ENCODE assay signal across 8 cellular contexts in genomic region chr5:140563554-140563953, GRCh38. TPM values are rescaled to one million over a fixed set of nuclear protein-coding genes. Genes with fewer than 3 reads are reported as not detected.
DNase-seq lines count a peak whose midpoint lies in the region; ATAC-seq and TF ChIP-seq lines count a peak whose summit lies in the region.

No MANE protein-coding gene starts in this region.

- H3K27ac ChIP-seq in CD8-positive, alpha-beta T cell (ENCODE audit: low read depth, low read length): peak overlapping the region; percentile 73
- peak overlapping the region; percentile 84 for H3K27ac ChIP-seq in osteoblast (ENCODE audit: low read depth, low read length)

- H3K27me3 Mint-ChIP-seq in CD8-positive, alpha-beta T cell (ENCODE audit: low read depth): no peaks in the 10 kb centered on the region

- CTCF ChIA-PET in CD8-positive, alpha-beta T cell (lab: Charles Lee): interaction anchor here (0.8 to 0.9 kb wide), 2 partner anchors 13 to 75 kb away, joined by 3 read pairs; no protein-coding TSS in a partner anchor

- peak overlapping the region; percentile 56 for H2AFZ ChIP-seq in osteoblast (ENCODE audit: low read length)

- POLR2A ChIA-PET in CD8-positive, alpha-beta T cell (lab: Charles Lee): interaction anchor here (0.7 to 2.8 kb wide), 5 partner anchors 10 to 84 kb away, joined by 3 to 26 read pairs (median 4); partner anchors contain the start of genes CD14, EIF4EBP3, IK and NDUFA2

- peaks cover 23% of the 10 kb centered on the region for H3K4me1 ChIP-seq in CD8-positive, alpha-beta T cell (ENCODE audit: insufficient read depth, low read length)
- H3K4me1 ChIP-seq in NT2/D1 (ENCODE audit: insufficient read depth, insufficient read length) (peaks cover 9% of the 10 kb centered on the region), endocrine pancreas (ENCODE audit: control insufficient read depth, insufficient read depth, low read length) (peaks cover 8% of the 10 kb centered on the region), osteoblast (ENCODE audit: insufficient read depth, low read length) (peaks cover 20% of the 10 kb centered on the region)

- H3K27ac Mint-ChIP-seq in CD8-positive, alpha-beta T cell: peak overlapping the region; percentile 94

- H3K9ac ChIP-seq in NT2/D1 (ENCODE audit: insufficient read length, low read depth) (peak overlapping the region; percentile 90), endocrine pancreas (ENCODE audit: control insufficient read depth, insufficient read depth, low read length) (peak overlapping the region; percentile 91)

- H4K20me1 ChIP-seq in osteoblast (ENCODE audit: insufficient read depth, low read length): no peaks in the 10 kb centered on the region

- peak overlapping the region; percentile 52 for H3K4me3 ChIP-seq in CD8-positive, alpha-beta T cell (ENCODE audit: low read depth, low read length)
- H3K4me3 ChIP-seq in NT2/D1 (ENCODE audit: insufficient read length, low read depth): peak overlapping the region; percentile 85
- H3K4me3 ChIP-seq in endocrine pancreas (ENCODE audit: control insufficient read depth, insufficient read depth, low read length): peak overlapping the region; percentile 76
- peak overlapping the region; percentile 89 for H3K4me3 ChIP-seq in osteoblast (ENCODE audit: insufficient read depth, low read length)

- peak overlapping the region; percentile 92 for H3K4me2 ChIP-seq in osteoblast (ENCODE audit: insufficient read depth, low read length)

- no peaks in the 10 kb centered on the region for H3K9me3 ChIP-seq in CD8-positive, alpha-beta T cell (ENCODE audit: low read length)
- H3K9me3 ChIP-seq in NT2/D1 (ENCODE audit: insufficient read depth, low read length) (no peaks in the 10 kb centered on the region), endocrine pancreas (ENCODE audit: control insufficient read depth, low read length) (no peaks in the 10 kb centered on the region), osteoblast (ENCODE audit: low read depth, low read length) (no peaks in the 10 kb centered on the region)

- H3K4me1 Mint-ChIP-seq in CD8-positive, alpha-beta T cell (ENCODE audit: low read depth): peaks cover 53% of the 10 kb centered on the region

- DNase-seq in CD8-positive, alpha-beta T cell: no peak
- DNase-seq in NT2/D1 (ENCODE audit: low read depth, low spot score) (no peak), osteoblast (ENCODE audit: insufficient read length, low spot score, missing footprints) (peak; percentile 8), NCI-H2107 treated with DMSO at 0.1 percent for 48 hours (lab: John Stamatoyannopoulos, UW; ENCODE audit: unreplicated experiment) (no peak), retina (no peak), NCI-H2196 treated with DMSO at 0.1 percent for 48 hours (lab: John Stamatoyannopoulos, UW; ENCODE audit: unreplicated experiment) (no peak)

- H3K9me3 Mint-ChIP-seq in CD8-positive, alpha-beta T cell: no peaks in the 10 kb centered on the region

- ATAC-seq in CD8-positive, alpha-beta T cell: no peak
- no peak for ATAC-seq in GM19463 (IDR thresholded peaks at IDR 0.05; ENCODE audit: unreplicated experiment)

- H3K4me3 Mint-ChIP-seq in CD8-positive, alpha-beta T cell: peak overlapping the region; percentile 88

- H3K36me3 ChIP-seq in CD8-positive, alpha-beta T cell (ENCODE audit: insufficient read depth, low read length): no peaks in the 10 kb centered on the region
- H3K36me3 ChIP-seq in NT2/D1 (ENCODE audit: insufficient read depth, insufficient read length, low read length): peaks cover 56% of the 10 kb centered on the region
- H3K36me3 ChIP-seq in endocrine pancreas (ENCODE audit: control insufficient read depth, insufficient read depth, low read length): no peaks in the 10 kb centered on the region
- peaks cover 30% of the 10 kb centered on the region for H3K36me3 ChIP-seq in osteoblast (ENCODE audit: insufficient read depth, low read length)

- no peaks in the 10 kb centered on the region for H3K27me3 ChIP-seq in CD8-positive, alpha-beta T cell (ENCODE audit: insufficient read depth, low read length)
- H3K27me3 ChIP-seq in NT2/D1 (ENCODE audit: insufficient read depth, insufficient read length) (no peaks in the 10 kb centered on the region), endocrine pancreas (ENCODE audit: control insufficient read depth, insufficient read depth, low read length) (no peaks in the 10 kb centered on the region), osteoblast (ENCODE audit: insufficient read depth, low read length) (no peaks in the 10 kb centered on the region)

- TF ChIP-seq CTCF in CD8-positive, alpha-beta T cell (IDR thresholded peaks at IDR 0.05): no peak
- no peak for TF ChIP-seq CTCF in osteoblast (IDR thresholded peaks at IDR 0.05; ENCODE audit: extremely low read depth, low read depth, low read length)

- H3K79me2 ChIP-seq in osteoblast (ENCODE audit: insufficient read depth, low read length): peaks cover 45% of the 10 kb centered on the region

- intact Hi-C loops in CD8-positive, alpha-beta T cell (cut with DNase I, micrococcal nuclease): loop anchor here in 1 of 2 experiments (2.0 to 5.0 kb wide), 2 partner anchors 261 to 451 kb away; partner anchors contain the start of gene PFDN1

- peaks cover 46% of the 10 kb centered on the region for H3K36me3 Mint-ChIP-seq in CD8-positive, alpha-beta T cell

RNA-seq across cellular contexts. Expression of gene APBB3, which starts 0.8 kb away (rescaled TPM):
- total RNA-seq in CD8-positive, alpha-beta T cell: 10 to 100 TPM; 51.0 to 51.7 TPM
- total RNA-seq in osteoblast: 19.7 and 24.2 TPM in 2 replicates

RNA-seq across cellular contexts. Expression of gene SLC35A4, which starts 1.1 kb away (rescaled TPM):
- total RNA-seq in CD8-positive, alpha-beta T cell: 10 to 100 TPM; 14.8 to 19.4 TPM
- total RNA-seq in osteoblast: 17.4 and 20.6 TPM in 2 replicates

RNA-seq across cellular contexts. Expression of gene SRA1, which starts 6.3 kb away (rescaled TPM):
- 10 to 100 TPM; 33.7 to 37.2 TPM for total RNA-seq in CD8-positive, alpha-beta T cell
- 28.2 and 35.7 TPM in 2 replicates for total RNA-seq in osteoblast

RNA-seq across cellular contexts. Expression of gene EIF4EBP3, which starts 16.1 kb away (rescaled TPM):
- total RNA-seq in CD8-positive, alpha-beta T cell: 10 to 100 TPM; 10.6 to 13.7 TPM
- 3.8 and 4.7 TPM in 2 replicates for total RNA-seq in osteoblast
